16 cellular contexts compared by ENCODE assay signal in genomic region chr9:27792971-27793689, GRCh38.
"Had no signal": no experiment of that assay in that cellular context is flagged by ENCODE, and none has a peak within 500 bp of the region (broad histone marks: within the 10 kb centered on the region; RNA-seq: fewer than 3 reads in every experiment).

No MANE protein-coding gene starts in this region.

- H3K4me1 Mint-ChIP-seq: memory B cell, neural crest cell had no signal

- H3K9me3 ChIP-seq: body of pancreas, pancreas had no signal

- DNase-seq: activated CD4-positive, alpha-beta T cell treated with anti-CD3 and anti-CD28 coated beads, Interleukin-2, amount 50 U/mL, for 1 hour; activated effector memory CD4-positive, alpha-beta T cell treated with Interleukin-2 at 50 U/mL for 16 hours; activated T-cell treated with anti-CD3 and anti-CD28 coated beads, Interleukin-2, amount 50 U/mL, for 1 hour; amniotic stem cell; body of pancreas; central memory CD4-positive, alpha-beta T cell; cortex of kidney; effector CD8-positive, alpha-beta T cell; foreskin melanocyte; head of caudate nucleus; pancreas had no signal

- H3K36me3 ChIP-seq: pancreas had no signal

- FAIRE-seq: pancreas had no signal

- H3K4me1 ChIP-seq: body of pancreas, pancreas had no signal

- H3K27ac Mint-ChIP-seq: activated naive CD4-positive, alpha-beta T cell treated with anti-CD3 and anti-CD28 coated beads, Interleukin-2, amount 50 U/mL, for 72 hours; memory B cell had no signal

- H3K36me3 Mint-ChIP-seq: activated naive CD4-positive, alpha-beta T cell treated with anti-CD3 and anti-CD28 coated beads, Interleukin-2, amount 50 U/mL, for 72 hours; memory B cell had no signal

- H3K27ac ChIP-seq: body of pancreas, pancreas, skin epidermis had no signal

- H3K27me3 ChIP-seq: body of pancreas, pancreas had no signal

- H3K4me3 Mint-ChIP-seq: memory B cell, neural crest cell had no signal

- ATAC-seq: activated naive CD4-positive, alpha-beta T cell treated with anti-CD3 and anti-CD28 coated beads, Interleukin-2, amount 50 U/mL, for 72 hours; body of pancreas; left lobe of liver; pancreas had no signal

- H3K4me3 ChIP-seq: body of pancreas, pancreas, skin epidermis had no signal
